ENCODE assay signal across 30 cellular contexts in the genomic region with DNA sequence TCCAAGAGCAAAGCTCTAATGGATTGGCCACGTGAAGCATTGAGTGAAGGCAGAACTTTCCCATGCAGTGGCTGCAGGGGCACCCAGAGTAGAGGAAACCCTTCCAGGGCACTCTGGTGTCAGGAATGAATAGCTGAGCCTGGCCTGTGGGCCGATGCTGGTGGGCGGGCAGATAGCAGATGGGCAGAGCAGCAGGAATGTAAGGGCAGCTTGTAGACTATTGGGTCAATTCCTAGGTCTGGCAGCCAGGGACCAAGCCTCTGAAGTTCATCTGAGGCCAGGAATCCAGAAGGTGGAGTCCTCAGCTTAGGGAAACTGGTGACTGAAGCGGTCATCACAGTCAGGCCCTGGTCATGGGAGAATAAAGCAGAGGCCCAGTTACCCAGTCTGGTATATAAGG.
"Had no signal": no experiment of that assay in that cellular context is flagged by ENCODE, and none has a peak within 500 bp of the region (broad histone marks: within the 10 kb centered on the region; RNA-seq: fewer than 3 reads in every experiment).

No MANE protein-coding gene starts in this region.

- H3K36me3 Mint-ChIP-seq: activated CD4-positive, alpha-beta memory T cell treated with anti-CD3 and anti-CD28 coated beads for 36 hours; activated CD8-positive, alpha-beta memory T cell treated with anti-CD3 and anti-CD28 coated beads, Interleukin-2, amount 10 ng/mL, durations not matched to agents 7 days and 5 days; activated naive CD4-positive, alpha-beta T cell treated with anti-CD3 and anti-CD28 coated beads, Interleukin-2, amount 10 ng/mL, durations not matched to agents 7 days and 5 days; activated naive CD4-positive, alpha-beta T cell treated with anti-CD3 and anti-CD28 coated beads, Interleukin-2, amount 50 U/mL, for 72 hours; activated naive CD8-positive, alpha-beta T cell treated with anti-CD3 and anti-CD28 coated beads, Interleukin-2, amount 10 ng/mL, durations not matched to agents 7 days and 5 days had no signal

- H3K4me3 Mint-ChIP-seq: activated B cell treated with CpG ODN at 0.5 μM for 24 hours; activated CD4-positive, alpha-beta memory T cell treated with anti-CD3 and anti-CD28 coated beads for 36 hours; activated CD8-positive, alpha-beta memory T cell treated with anti-CD3 and anti-CD28 coated beads, Interleukin-2, amount 10 ng/mL, durations not matched to agents 7 days and 5 days; activated CD8-positive, alpha-beta T cell treated with anti-CD3 and anti-CD28 coated beads, Interleukin-2, amount 10 ng/mL, durations not matched to agents 7 days and 5 days; activated naive CD4-positive, alpha-beta T cell treated with anti-CD3 and anti-CD28 coated beads, Interleukin-2, amount 10 ng/mL, durations not matched to agents 7 days and 5 days; activated naive CD8-positive, alpha-beta T cell treated with anti-CD3 and anti-CD28 coated beads, Interleukin-2, amount 10 ng/mL, durations not matched to agents 7 days and 5 days; activated T-helper 1 cell treated with anti-CD3 and anti-CD28 coated beads, Interleukin-12 subunit alpha, Interleukin-12 subunit beta, Interleukin-2, Interleukin-4 antibody, amounts not matched to agents 30 ng/mL and 10 ng/mL and 1 ng/mL, durations not matched to agents 14 hours and 24 hours and 36 hours; brain; central memory CD8-positive, alpha-beta T cell had no signal

- H3K9me3 Mint-ChIP-seq: activated B cell treated with CpG ODN at 0.5 μM for 24 hours; activated CD4-positive, alpha-beta memory T cell treated with anti-CD3 and anti-CD28 coated beads for 36 hours; activated naive CD4-positive, alpha-beta T cell treated with anti-CD3 and anti-CD28 coated beads, Interleukin-2, amount 10 ng/mL, durations not matched to agents 7 days and 5 days; activated naive CD4-positive, alpha-beta T cell treated with anti-CD3 and anti-CD28 coated beads, Interleukin-2, amount 50 U/mL, for 72 hours; activated naive CD8-positive, alpha-beta T cell treated with anti-CD3 and anti-CD28 coated beads, Interleukin-2, amount 10 ng/mL, durations not matched to agents 7 days and 5 days; activated T-helper 1 cell treated with anti-CD3 and anti-CD28 coated beads, Interleukin-12 subunit alpha, Interleukin-12 subunit beta, Interleukin-2, Interleukin-4 antibody, amounts not matched to agents 30 ng/mL and 10 ng/mL and 1 ng/mL, durations not matched to agents 14 hours and 24 hours and 36 hours; central memory CD8-positive, alpha-beta T cell had no signal

- H3K27me3 ChIP-seq: ascending aorta, breast epithelium, cardiac muscle cell, colonic mucosa, esophagus squamous epithelium, gastroesophageal sphincter had no signal

- FAIRE-seq: endometrium, endothelial cell of umbilical vein had no signal

- H3K27ac Mint-ChIP-seq: activated B cell treated with CpG ODN at 0.5 μM for 24 hours; activated CD4-positive, alpha-beta memory T cell treated with anti-CD3 and anti-CD28 coated beads for 36 hours; activated CD8-positive, alpha-beta memory T cell treated with anti-CD3 and anti-CD28 coated beads, Interleukin-2, amount 10 ng/mL, durations not matched to agents 7 days and 5 days; activated CD8-positive, alpha-beta T cell treated with anti-CD3 and anti-CD28 coated beads, Interleukin-2, amount 10 ng/mL, durations not matched to agents 7 days and 5 days; activated naive CD4-positive, alpha-beta T cell treated with anti-CD3 and anti-CD28 coated beads, Interleukin-2, amount 10 ng/mL, durations not matched to agents 7 days and 5 days; activated naive CD4-positive, alpha-beta T cell treated with anti-CD3 and anti-CD28 coated beads, Interleukin-2, amount 50 U/mL, for 72 hours; activated naive CD8-positive, alpha-beta T cell treated with anti-CD3 and anti-CD28 coated beads, Interleukin-2, amount 10 ng/mL, durations not matched to agents 7 days and 5 days; activated T-helper 1 cell treated with anti-CD3 and anti-CD28 coated beads, Interleukin-12 subunit alpha, Interleukin-12 subunit beta, Interleukin-2, Interleukin-4 antibody, amounts not matched to agents 30 ng/mL and 10 ng/mL and 1 ng/mL, durations not matched to agents 14 hours and 24 hours and 36 hours had no signal

- H3K4me3 ChIP-seq: ascending aorta, breast epithelium, cardiac muscle cell, colonic mucosa, esophagus squamous epithelium, gastroesophageal sphincter had no signal

- H3K4me1 ChIP-seq: ascending aorta, breast epithelium, colonic mucosa, esophagus squamous epithelium, gastroesophageal sphincter had no signal

- H3K36me3 ChIP-seq: ascending aorta, breast epithelium, cardiac muscle cell, colonic mucosa, esophagus squamous epithelium, gastroesophageal sphincter had no signal

- H3K27me3 Mint-ChIP-seq: activated B cell treated with CpG ODN at 0.5 μM for 24 hours; activated CD4-positive, alpha-beta memory T cell treated with anti-CD3 and anti-CD28 coated beads for 36 hours; activated CD8-positive, alpha-beta memory T cell treated with anti-CD3 and anti-CD28 coated beads, Interleukin-2, amount 10 ng/mL, durations not matched to agents 7 days and 5 days; activated naive CD8-positive, alpha-beta T cell treated with anti-CD3 and anti-CD28 coated beads, Interleukin-2, amount 10 ng/mL, durations not matched to agents 7 days and 5 days; brain; central memory CD8-positive, alpha-beta T cell had no signal

- ATAC-seq: activated CD4-positive, CD25-positive, alpha-beta regulatory T cell treated with anti-CD3 and anti-CD28 coated beads, Interleukin-2, amount 50 U/mL, for 24 hours; activated CD8-positive, alpha-beta memory T cell treated with anti-CD3 and anti-CD28 coated beads, Interleukin-2, amount 10 ng/mL, durations not matched to agents 7 days and 5 days; activated CD8-positive, alpha-beta T cell treated with anti-CD3 and anti-CD28 coated beads, Interleukin-2, amount 10 ng/mL, durations not matched to agents 7 days and 5 days; activated naive CD4-positive, alpha-beta T cell treated with anti-CD3 and anti-CD28 coated beads, Interleukin-2, amount 50 U/mL, for 72 hours; gastroesophageal sphincter had no signal

- H3K27ac ChIP-seq: ascending aorta, breast epithelium, cardiac muscle cell, colonic mucosa, epithelial cell of prostate, esophagus squamous epithelium, gastroesophageal sphincter had no signal

- H3K9me3 ChIP-seq: ascending aorta, breast epithelium, colonic mucosa, esophagus squamous epithelium, gastroesophageal sphincter had no signal

- DNase-seq: activated B cell treated with CpG ODN at 0.5 μM for 24 hours; activated CD4-positive, alpha-beta memory T cell treated with anti-CD3 and anti-CD28 coated beads for 36 hours; activated CD4-positive, alpha-beta T cell treated with anti-CD3 and anti-CD28 coated beads for 48 hours; activated CD8-positive, alpha-beta memory T cell treated with anti-CD3 and anti-CD28 coated beads, Interleukin-2, amount 10 ng/mL, durations not matched to agents 7 days and 5 days; activated CD8-positive, alpha-beta memory T cell treated with anti-CD3 and anti-CD28 coated beads, Interleukin-2, amount 50 U/mL, for 4 hours; activated CD8-positive, alpha-beta T cell treated with anti-CD3 and anti-CD28 coated beads, Interleukin-2, amount 10 ng/mL, durations not matched to agents 7 days and 5 days; activated gamma-delta T cell; activated naive CD4-positive, alpha-beta T cell; activated naive CD4-positive, alpha-beta T cell treated with anti-CD3 and anti-CD28 coated beads, Interleukin-2, amount 10 ng/mL, durations not matched to agents 7 days and 5 days; activated naive CD8-positive, alpha-beta T cell treated with anti-CD3 and anti-CD28 coated beads, Interleukin-2, amount 10 ng/mL, durations not matched to agents 7 days and 5 days; activated T-cell treated with anti-CD3 and anti-CD28 coated beads, Interleukin-2, amount 50 U/mL, for 1 hour; activated T-cell treated with anti-CD3 and anti-CD28 coated beads, Interleukin-2, amount 50 U/mL, for 48 hours; colonic mucosa; effector CD8-positive, alpha-beta T cell; esophagus squamous epithelium; foreskin melanocyte; hippocampal formation; T-helper 2 cell had no signal

- H3K4me1 Mint-ChIP-seq: activated CD8-positive, alpha-beta memory T cell treated with anti-CD3 and anti-CD28 coated beads, Interleukin-2, amount 10 ng/mL, durations not matched to agents 7 days and 5 days; activated naive CD4-positive, alpha-beta T cell treated with anti-CD3 and anti-CD28 coated beads, Interleukin-2, amount 10 ng/mL, durations not matched to agents 7 days and 5 days; activated naive CD8-positive, alpha-beta T cell treated with anti-CD3 and anti-CD28 coated beads, Interleukin-2, amount 10 ng/mL, durations not matched to agents 7 days and 5 days; central memory CD8-positive, alpha-beta T cell had no signal
